In the genomic region with DNA sequence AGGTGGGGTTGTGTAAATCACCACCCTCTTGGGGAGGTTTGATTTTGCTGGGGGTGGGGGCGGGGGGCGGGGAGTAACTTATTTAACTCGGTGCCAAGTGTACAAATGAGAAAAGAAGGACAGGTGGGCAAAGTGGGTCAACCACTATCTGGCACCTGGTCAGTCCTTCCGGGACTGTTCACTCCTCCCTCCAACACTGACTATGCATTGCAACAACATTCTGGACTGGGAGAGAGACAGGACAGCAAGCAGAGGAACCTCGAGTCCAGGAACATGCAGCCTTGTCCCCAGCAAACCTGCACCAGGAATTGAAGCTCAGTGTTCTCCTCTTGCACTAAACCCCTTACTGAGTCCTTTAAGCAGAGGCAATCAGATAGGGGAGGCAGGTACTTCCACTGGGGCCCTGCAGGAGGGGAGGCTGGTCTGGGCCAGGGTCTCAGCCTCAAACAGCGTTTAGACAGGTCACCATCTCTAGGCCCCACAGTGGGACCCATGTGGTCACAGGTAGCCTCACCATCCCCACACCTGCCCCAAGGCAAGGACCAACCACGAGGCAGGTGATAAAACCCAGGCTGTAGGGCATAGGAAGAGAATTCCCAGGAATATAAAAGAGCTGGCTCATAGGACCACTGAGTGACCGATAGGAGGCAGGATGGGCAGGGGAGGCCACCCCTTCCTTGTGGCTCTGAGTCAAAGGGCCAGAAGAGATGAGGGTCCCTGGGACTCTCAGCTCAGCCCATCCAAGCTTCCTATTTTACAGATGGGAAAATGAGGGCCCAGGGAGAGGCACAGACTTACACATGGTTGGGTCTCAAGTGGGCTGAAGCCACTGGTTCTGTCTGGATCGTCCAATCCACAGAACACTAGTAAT, we compare ENCODE assay signal across 17 cellular contexts. TPM values are rescaled to one million over a fixed set of nuclear protein-coding genes. Genes with fewer than 3 reads are reported as not detected.
DNase-seq lines count a peak whose midpoint lies in the region; ATAC-seq and TF ChIP-seq lines count a peak whose summit lies in the region.
"Had no signal": no experiment of that assay in that cellular context is flagged by ENCODE, and none has a peak within 500 bp of the region (broad histone marks: within the 10 kb centered on the region; RNA-seq: fewer than 3 reads in every experiment).

No MANE protein-coding gene starts in this region.

- no peak overlapping the region for H3K4me3 ChIP-seq in stomach
- H3K4me3 ChIP-seq: prostate gland had no signal

- TF ChIP-seq EP300 in stomach (IDR thresholded peaks at IDR 0.05), result no peak

- TF ChIP-seq POLR2A in stomach (IDR thresholded peaks at IDR 0.05), result no peak

- DNase-seq in activated T-cell treated with anti-CD3 and anti-CD28 coated beads, Interleukin-2, amount 50 U/mL, for 24 hours, result no peak
- DNase-seq in activated T-cell treated with anti-CD3 and anti-CD28 coated beads for 4 hours (no peak), stomach (no peak), type B pancreatic cell (ENCODE audit: extremely low spot score, unreplicated experiment) (no peak)
- no peak for DNase-seq in central memory CD8-positive, alpha-beta T cell (ENCODE audit: low spot score in 2 of 2)
- DNase-seq: activated gamma-delta T cell, Calu3, GDM1, left ventricle myocardium inferior, naive B cell, NCI-H2107, Right ventricle myocardium superior had no signal

- 56 to 76% (median 72%) methylated on average over 9 of the region's 9 CpGs for WGBS in stomach, 5 donors

- H3K27me3 Mint-ChIP-seq in activated T-cell treated with anti-CD3 and anti-CD28 coated beads, Interleukin-2, amount 50 U/mL, for 24 hours, result no peaks in the 10 kb centered on the region
- H3K27me3 Mint-ChIP-seq in IgD-negative memory B cell, result peaks cover 4% of the 10 kb centered on the region
- H3K27me3 Mint-ChIP-seq in central memory CD8-positive, alpha-beta T cell, result no peaks in the 10 kb centered on the region
- no peaks in the 10 kb centered on the region for H3K27me3 Mint-ChIP-seq in type B pancreatic cell
- H3K27me3 Mint-ChIP-seq: brain had no signal

- TF ChIP-seq CTCF in stomach (IDR thresholded peaks at IDR 0.05) (no peak), type B pancreatic cell (conservative IDR thresholded peaks at IDR 0.05) (no peak)

- peaks cover 19% of the 10 kb centered on the region for H3K4me1 Mint-ChIP-seq in activated T-cell treated with anti-CD3 and anti-CD28 coated beads, Interleukin-2, amount 50 U/mL, for 24 hours (ENCODE audit: low read depth)
- H3K4me1 Mint-ChIP-seq in IgD-negative memory B cell, result peaks cover 4 to 9% (median 8%) of the 10 kb centered on the region in 3 donors
- H3K4me1 Mint-ChIP-seq in central memory CD8-positive, alpha-beta T cell, result peaks cover 13% of the 10 kb centered on the region
- H3K4me1 Mint-ChIP-seq in type B pancreatic cell (ENCODE audit: unreplicated experiment), result peaks cover 60% of the 10 kb centered on the region

- no peak for ATAC-seq in central memory CD8-positive, alpha-beta T cell (replicated peaks; ENCODE audit: extremely low read depth, poor library complexity, severe bottlenecking)
- ATAC-seq in GM19467 (IDR thresholded peaks at IDR 0.05; ENCODE audit: unreplicated experiment) (no peak), GM19328 (IDR thresholded peaks at IDR 0.05; ENCODE audit: unreplicated experiment) (no peak)

- H3K9me3 ChIP-seq in stomach, result no peaks in the 10 kb centered on the region
- H3K9me3 ChIP-seq: left ventricle myocardium inferior, prostate gland had no signal

- H3K27ac ChIP-seq in stomach, result peak overlapping the region in 3 of 5 donors; percentile 85 to 92 (median 86)
- H3K27ac ChIP-seq: prostate gland had no signal

- no peaks in the 10 kb centered on the region for H3K36me3 ChIP-seq in stomach
- H3K36me3 ChIP-seq: left ventricle myocardium inferior, prostate gland had no signal

- H3K27me3 ChIP-seq in stomach, result no peaks in the 10 kb centered on the region

- intact Hi-C loops in stomach (cut with DNase I; ENCODE audit: low total_unique reads), result no loop called here

- H3K4me1 ChIP-seq in stomach, result peaks cover 91 to 98% (median 95%) of the 10 kb centered on the region in 4 donors

- no peak overlapping the region for H3K4me3 Mint-ChIP-seq in activated T-cell treated with anti-CD3 and anti-CD28 coated beads, Interleukin-2, amount 50 U/mL, for 24 hours
- H3K4me3 Mint-ChIP-seq in IgD-negative memory B cell (peak overlapping the region; percentile 15 to 77 (median 74)), type B pancreatic cell (no peak overlapping the region)
- peak overlapping the region; percentile 70 for H3K4me3 Mint-ChIP-seq in central memory CD8-positive, alpha-beta T cell
- H3K4me3 Mint-ChIP-seq: brain had no signal

- H3K9me3 Mint-ChIP-seq in activated T-cell treated with anti-CD3 and anti-CD28 coated beads, Interleukin-2, amount 50 U/mL, for 24 hours, result no peaks in the 10 kb centered on the region
- H3K9me3 Mint-ChIP-seq in IgD-negative memory B cell, result peaks cover 0 to 1% (median 0%) of the 10 kb centered on the region in 3 donors
- no peaks in the 10 kb centered on the region for H3K9me3 Mint-ChIP-seq in central memory CD8-positive, alpha-beta T cell
- no peaks in the 10 kb centered on the region for H3K9me3 Mint-ChIP-seq in type B pancreatic cell
- H3K9me3 Mint-ChIP-seq: brain, naive B cell had no signal

- peak overlapping the region; percentile 18 for H3K27ac Mint-ChIP-seq in activated T-cell treated with anti-CD3 and anti-CD28 coated beads, Interleukin-2, amount 50 U/mL, for 24 hours
- H3K27ac Mint-ChIP-seq in IgD-negative memory B cell, result peak overlapping the region in 1 of 3 donors; percentile 83
- H3K27ac Mint-ChIP-seq in central memory CD8-positive, alpha-beta T cell (ENCODE audit: low read depth), result peak overlapping the region; percentile 91
- H3K27ac Mint-ChIP-seq in type B pancreatic cell, result no peak overlapping the region
- H3K27ac Mint-ChIP-seq: naive B cell had no signal

- no peaks in the 10 kb centered on the region for H3K36me3 Mint-ChIP-seq in activated T-cell treated with anti-CD3 and anti-CD28 coated beads, Interleukin-2, amount 50 U/mL, for 24 hours (ENCODE audit: low read depth)
- H3K36me3 Mint-ChIP-seq in IgD-negative memory B cell (no peaks in the 10 kb centered on the region), type B pancreatic cell (no peaks in the 10 kb centered on the region)
- H3K36me3 Mint-ChIP-seq in central memory CD8-positive, alpha-beta T cell (ENCODE audit: insufficient read depth), result peaks cover 2% of the 10 kb centered on the region
- H3K36me3 Mint-ChIP-seq: brain, naive B cell had no signal

RNA-seq across cellular contexts. Expression of a gene that starts 9.8 kb away (rescaled TPM):
- 0.20 TPM for polyA plus RNA-seq in IgD-negative memory B cell
- 10 to 100 TPM; 10.5 to 28.6 (median 14.5) TPM for total RNA-seq in stomach
- 10 to 100 TPM; 11.4 to 20.1 (median 17.3) TPM for polyA plus RNA-seq in stomach
- total RNA-seq in type B pancreatic cell (ENCODE audit: low replicate concordance), result 49.1 and 83.8 TPM in 2 replicates

RNA-seq across cellular contexts. Expression of a gene that starts 50.7 kb away (rescaled TPM):
- polyA plus RNA-seq in IgD-negative memory B cell, result 0.24 TPM
- total RNA-seq in stomach, result 1 to 10 TPM in 3 of 5 donors, under 1 TPM in 1, not detected in 1; 0.45 to 2.0 (median 1.2) TPM
- under 1 TPM; 0.15 to 0.68 (median 0.20) TPM for polyA plus RNA-seq in stomach
- total RNA-seq in type B pancreatic cell (ENCODE audit: low replicate concordance), result 0.19 and 1.4 TPM in 2 replicates
- total RNA-seq: Calu3 had no signal

Comparison
In these comparisons a context has a peak if more than half of its experiments do, and no peak if none do; other contexts are left out.
1. H3K4me3 Mint-ChIP-seq: peak in IgD-negative memory B cell (4 of 4) and central memory CD8-positive, alpha-beta T cell (single experiment); none in activated T-cell treated with anti-CD3 and anti-CD28 coated beads, Interleukin-2, amount 50 U/mL, for 24 hours (single experiment) and type B pancreatic cell (single experiment).